Comparison of ENCODE assay signal across 8 cellular contexts in the genomic region with DNA sequence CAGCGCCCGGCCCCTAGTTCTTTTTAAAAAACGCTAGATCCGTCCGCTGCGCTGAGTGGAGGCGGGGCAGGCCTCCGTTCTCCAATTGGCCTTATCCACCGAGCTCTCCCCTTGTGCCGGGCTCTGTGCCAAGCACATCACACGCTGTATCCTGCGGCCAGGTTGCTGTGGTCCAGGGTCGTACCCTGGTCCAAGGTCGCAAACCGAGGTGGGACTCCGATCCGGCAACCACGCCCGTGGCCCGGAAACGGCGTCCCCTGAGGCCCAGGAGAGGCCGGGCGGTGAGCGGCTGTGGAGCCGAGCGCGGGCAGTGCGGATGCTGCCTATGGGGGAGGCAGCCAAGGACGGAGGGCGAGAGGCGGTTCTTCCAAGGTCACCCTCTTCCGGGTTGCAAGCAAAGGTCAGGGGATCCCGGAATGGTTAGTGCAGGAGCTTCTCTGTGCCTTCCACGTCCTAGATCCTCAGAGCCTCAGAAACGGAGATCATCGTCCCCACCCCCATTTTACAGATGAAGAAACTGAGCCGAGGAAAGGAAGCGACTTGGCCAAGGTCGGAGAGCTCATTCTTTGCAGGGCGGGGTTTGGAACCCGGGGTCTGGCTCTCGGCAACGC.
DNase-seq lines count a peak whose midpoint lies in the region; ATAC-seq and TF ChIP-seq lines count a peak whose summit lies in the region.

No MANE protein-coding gene starts in this region.

- TF ChIP-seq POLR2A in sigmoid colon (IDR thresholded peaks at IDR 0.05) = no peak

- DNase-seq in D341Med (ENCODE audit: low spot score) (peak; percentile 57), germinal center (ENCODE audit: low spot score) (peak; percentile 72), sigmoid colon (no peak), NCI-H187 treated with DMSO at 0.1 percent for 48 hours (lab: John Stamatoyannopoulos, UW) (no peak), SIG-M5 (lab: John Stamatoyannopoulos, UW) (no peak)
- DNase-seq in T-helper 2 cell treated with Interferon-gamma antibody and Interleukin-4, amounts not matched to agents 5 μg/mL and 100 μg/mL, for 36 hours (ENCODE audit: low spot score) = no peak

- H3K4me3 Mint-ChIP-seq in T-helper 2 cell treated with Interferon-gamma antibody and Interleukin-4, amounts not matched to agents 5 μg/mL and 100 μg/mL, for 36 hours = peak overlapping the region; percentile 86

- intact Hi-C loops in sigmoid colon (cut with DNase I) = no loop called here

- H3K27ac ChIP-seq in sigmoid colon = no peak overlapping the region

- peak overlapping the region; percentile 72 for H3K27ac Mint-ChIP-seq in T-helper 2 cell treated with Interferon-gamma antibody and Interleukin-4, amounts not matched to agents 5 μg/mL and 100 μg/mL, for 36 hours

- TF ChIP-seq CTCF in sigmoid colon (IDR thresholded peaks at IDR 0.05) = no peak

- ATAC-seq in GM21723 (IDR thresholded peaks at IDR 0.05; ENCODE audit: unreplicated experiment) = peak; percentile 36
- no peak for ATAC-seq in HG03457 (IDR thresholded peaks at IDR 0.05; ENCODE audit: unreplicated experiment)

- peaks cover 0 to 15% (median 10%) of the 10 kb centered on the region in 4 donors for H3K4me1 ChIP-seq in sigmoid colon

- H3K27me3 ChIP-seq in sigmoid colon = peaks cover 0 to 51% (median 16%) of the 10 kb centered on the region in 3 donors

- no peaks in the 10 kb centered on the region for H3K9me3 Mint-ChIP-seq in T-helper 2 cell treated with Interferon-gamma antibody and Interleukin-4, amounts not matched to agents 5 μg/mL and 100 μg/mL, for 36 hours

- WGBS in sigmoid colon, 2 donors = 8 to 15% methylated on average over 44 of the region's 44 CpGs

- H3K36me3 Mint-ChIP-seq in T-helper 2 cell treated with Interferon-gamma antibody and Interleukin-4, amounts not matched to agents 5 μg/mL and 100 μg/mL, for 36 hours (ENCODE audit: low read depth) = no peaks in the 10 kb centered on the region

- H3K9me3 ChIP-seq in sigmoid colon = no peaks in the 10 kb centered on the region

- peak overlapping the region in 3 of 4 donors; percentile 10 to 35 (median 34) for H3K4me3 ChIP-seq in sigmoid colon

- peaks cover 13% of the 10 kb centered on the region for H3K27me3 Mint-ChIP-seq in T-helper 2 cell treated with Interferon-gamma antibody and Interleukin-4, amounts not matched to agents 5 μg/mL and 100 μg/mL, for 36 hours (ENCODE audit: low read depth)

- no peaks in the 10 kb centered on the region for H3K36me3 ChIP-seq in sigmoid colon

- H3K4me1 Mint-ChIP-seq in T-helper 2 cell treated with Interferon-gamma antibody and Interleukin-4, amounts not matched to agents 5 μg/mL and 100 μg/mL, for 36 hours (ENCODE audit: low read depth) = peaks cover 20% of the 10 kb centered on the region

- no peak for TF ChIP-seq EP300 in sigmoid colon (IDR thresholded peaks at IDR 0.05)

Comparison
In these comparisons a context has a peak if more than half of its experiments do, and no peak if none do; other contexts are left out.
1. DNase-seq: peak in D341Med (single experiment) and germinal center (single experiment); none in T-helper 2 cell treated with Interferon-gamma antibody and Interleukin-4, amounts not matched to agents 5 μg/mL and 100 μg/mL, for 36 hours (single experiment), sigmoid colon (single experiment), NCI-H187 treated with DMSO at 0.1 percent for 48 hours (single experiment) and SIG-M5 (single experiment).